In genomic region chr14:51989293-51990234, GRCh38 we compare ENCODE assay signal across 8 cellular contexts. TPM values are rescaled to one million over a fixed set of nuclear protein-coding genes. Genes with fewer than 3 reads are reported as not detected.
A peak's percentile ranks its signal among the peaks of the same experiment; 100 is the strongest.
DNase-seq lines count a peak whose midpoint lies in the region; ATAC-seq and TF ChIP-seq lines count a peak whose summit lies in the region.

RTRAF (plus strand) TSS chr14:51989546; CDS start chr14:51989640, 94 bp downstream.

- ATAC-seq in GM21717 (IDR thresholded peaks at IDR 0.05; ENCODE audit: unreplicated experiment) (peak; percentile 92), esophagus mucosa (peak; percentile 98)

- DNase-seq in DMS53 (lab: John Stamatoyannopoulos, UW) (peak; percentile 94), KBM-7 (peak; percentile 96), myocyte (ENCODE audit: low read depth) (peak; percentile 92)
- DNase-seq in activated T-cell treated with anti-CD3 and anti-CD28 coated beads, Interleukin-2, amount 50 U/mL, for 48 hours: peak; percentile 89 to 94
- DNase-seq in stimulated activated CD8-positive, alpha-beta memory T cell treated with anti-CD3 and anti-CD28 coated beads, Interleukin-7, amount 100 ng/mL, for 48 hours (ENCODE audit: extremely low read depth in 1 of 2, low read depth in 1 of 2): peak; percentile 82 to 86

- in situ Hi-C loops in KBM-7 (cut with MboI; ENCODE audit: low pct_unique_long_range_greater_than_20kb, low sequenced_read_pairs): no loop called here

TF ChIP-seq in PFSK-1, 5 proteins besides CTCF, POLR2A, EP300 and RAD21:
- TF ChIP-seq POLR2AphosphoS5 (IDR thresholded peaks at IDR 0.05; ENCODE audit: low read depth, low read length) (peak; percentile 72; the same call in 1 of the 2 replicates), TAF1 (IDR thresholded peaks at IDR 0.05; ENCODE audit: borderline replicate concordance, insufficient read depth, low read length) (peak; percentile 40; the same call in 1 of the 2 replicates), SIN3A (IDR thresholded peaks at IDR 0.05; ENCODE audit: borderline replicate concordance, insufficient read depth, low read length) (peak; percentile 23; the same call in 1 of the 2 replicates), FOXP2 (optimal IDR thresholded peaks at IDR 0.05; ENCODE audit: borderline replicate concordance, extremely low read depth, extremely low read length, insufficient read depth) (peak; percentile 38)
- TF ChIP-seq, protein P1, sequence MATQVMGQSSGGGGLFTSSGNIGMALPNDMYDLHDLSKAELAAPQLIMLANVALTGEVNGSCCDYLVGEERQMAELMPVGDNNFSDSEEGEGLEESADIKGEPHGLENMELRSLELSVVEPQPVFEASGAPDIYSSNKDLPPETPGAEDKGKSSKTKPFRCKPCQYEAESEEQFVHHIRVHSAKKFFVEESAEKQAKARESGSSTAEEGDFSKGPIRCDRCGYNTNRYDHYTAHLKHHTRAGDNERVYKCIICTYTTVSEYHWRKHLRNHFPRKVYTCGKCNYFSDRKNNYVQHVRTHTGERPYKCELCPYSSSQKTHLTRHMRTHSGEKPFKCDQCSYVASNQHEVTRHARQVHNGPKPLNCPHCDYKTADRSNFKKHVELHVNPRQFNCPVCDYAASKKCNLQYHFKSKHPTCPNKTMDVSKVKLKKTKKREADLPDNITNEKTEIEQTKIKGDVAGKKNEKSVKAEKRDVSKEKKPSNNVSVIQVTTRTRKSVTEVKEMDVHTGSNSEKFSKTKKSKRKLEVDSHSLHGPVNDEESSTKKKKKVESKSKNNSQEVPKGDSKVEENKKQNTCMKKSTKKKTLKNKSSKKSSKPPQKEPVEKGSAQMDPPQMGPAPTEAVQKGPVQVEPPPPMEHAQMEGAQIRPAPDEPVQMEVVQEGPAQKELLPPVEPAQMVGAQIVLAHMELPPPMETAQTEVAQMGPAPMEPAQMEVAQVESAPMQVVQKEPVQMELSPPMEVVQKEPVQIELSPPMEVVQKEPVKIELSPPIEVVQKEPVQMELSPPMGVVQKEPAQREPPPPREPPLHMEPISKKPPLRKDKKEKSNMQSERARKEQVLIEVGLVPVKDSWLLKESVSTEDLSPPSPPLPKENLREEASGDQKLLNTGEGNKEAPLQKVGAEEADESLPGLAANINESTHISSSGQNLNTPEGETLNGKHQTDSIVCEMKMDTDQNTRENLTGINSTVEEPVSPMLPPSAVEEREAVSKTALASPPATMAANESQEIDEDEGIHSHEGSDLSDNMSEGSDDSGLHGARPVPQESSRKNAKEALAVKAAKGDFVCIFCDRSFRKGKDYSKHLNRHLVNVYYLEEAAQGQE (IDR thresholded peaks at IDR 0.05; ENCODE audit: insufficient read depth in 1 of 2, low read depth in 2 of 2, low read length in 2 of 2): no peak
TF ChIP-seq in PFSK-1: peak in this region for 4.

RNA-seq across cellular contexts. Expression of gene RTRAF, which starts in this region (rescaled TPM):
- 143 TPM for polyA plus RNA-seq in PFSK-1 (2012; ENCODE audit: insufficient read length, low read depth)
- total RNA-seq in esophagus mucosa (122 TPM), myocyte (69.0 and 102 TPM in 2 replicates)
- polyA plus RNA-seq in myocyte (2012): 221 TPM

Comparison
In these comparisons a context has a peak if more than half of its experiments do, and no peak if none do; other contexts are left out.
1. Peak in every context shown above with its lines: DNase-seq and ATAC-seq.